Comparison of ENCODE assay signal across 1 cellular context in the genomic region with DNA sequence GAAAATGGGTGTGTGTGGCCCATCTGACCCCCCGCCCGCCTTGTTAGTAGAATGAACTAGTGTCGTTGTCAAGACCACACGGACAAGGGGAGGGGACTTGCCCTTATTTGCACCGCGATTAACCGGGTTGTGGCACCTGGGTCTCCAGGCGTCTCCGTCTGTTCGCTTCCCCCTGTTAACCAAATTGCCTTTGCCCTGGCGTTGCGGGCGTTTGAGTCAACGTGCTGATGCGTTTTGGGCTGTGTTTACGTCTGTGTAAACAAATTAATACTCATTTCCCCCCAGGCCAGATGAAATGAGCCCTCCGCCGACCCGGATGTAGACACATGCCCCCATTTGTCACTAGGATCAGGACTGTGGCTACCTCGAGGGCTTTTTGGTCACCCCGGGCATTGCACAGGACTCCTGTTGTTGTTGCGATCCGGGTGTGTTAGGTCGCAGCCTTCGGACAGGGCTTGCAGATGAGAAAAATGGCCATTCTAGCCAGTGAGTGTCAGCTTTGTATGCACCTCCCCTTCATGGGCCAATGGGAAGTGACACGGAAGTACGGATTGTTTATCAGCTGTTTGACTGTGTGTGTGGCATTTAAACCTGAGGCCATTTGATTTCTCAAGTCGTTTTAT.
A peak's percentile ranks its signal among the peaks of the same experiment; 100 is the strongest.
TF ChIP-seq lines count a peak whose summit lies in the region.

No MANE protein-coding gene starts in this region.

TF ChIP-seq in GM12878, 131 proteins besides CTCF, POLR2A, EP300 and RAD21 (continued from another document and continues in another):
- TF ChIP-seq, protein P1, sequence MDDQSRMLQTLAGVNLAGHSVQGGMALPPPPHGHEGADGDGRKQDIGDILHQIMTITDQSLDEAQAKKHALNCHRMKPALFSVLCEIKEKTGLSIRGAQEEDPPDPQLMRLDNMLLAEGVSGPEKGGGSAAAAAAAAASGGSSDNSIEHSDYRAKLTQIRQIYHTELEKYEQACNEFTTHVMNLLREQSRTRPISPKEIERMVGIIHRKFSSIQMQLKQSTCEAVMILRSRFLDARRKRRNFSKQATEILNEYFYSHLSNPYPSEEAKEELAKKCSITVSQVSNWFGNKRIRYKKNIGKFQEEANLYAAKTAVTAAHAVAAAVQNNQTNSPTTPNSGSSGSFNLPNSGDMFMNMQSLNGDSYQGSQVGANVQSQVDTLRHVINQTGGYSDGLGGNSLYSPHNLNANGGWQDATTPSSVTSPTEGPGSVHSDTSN (IDR thresholded peaks at IDR 0.05; ENCODE audit: insufficient replicate concordance, low read depth, low read length): peak; percentile 95
- TF ChIP-seq BHLHE40 (IDR thresholded peaks at IDR 0.05; ENCODE audit: borderline replicate concordance in 1 of 2, low read depth in 2 of 2, low read length in 1 of 2) (no peak), PAX5 (IDR thresholded peaks at IDR 0.05; ENCODE audit: borderline replicate concordance, low read depth, low read length) (no peak), TCF7 (IDR thresholded peaks at IDR 0.05; ENCODE audit: borderline replicate concordance) (no peak), KLF5 (IDR thresholded peaks at IDR 0.05; ENCODE audit: partially characterized antibody) (no peak), TBL1XR1 (IDR thresholded peaks at IDR 0.05; ENCODE audit: low read depth, low read length) (no peak), MYC (IDR thresholded peaks at IDR 0.05; ENCODE audit: insufficient read depth, insufficient read length, insufficient replicate concordance, low read length, severe bottlenecking) (no peak), BRCA1 (IDR thresholded peaks at IDR 0.05; ENCODE audit: low read depth, low read length) (no peak), STAT1 (conservative IDR thresholded peaks at IDR 0.05) (no peak), SRF (IDR thresholded peaks at IDR 0.05; ENCODE audit: low read depth in 2 of 2, low read length in 2 of 2) (peak; percentile 64 to 75; a peak in 3 of 4 replicates), ZNF217 (IDR thresholded peaks at IDR 0.05) (no peak), NRF1 (conservative IDR thresholded peaks at IDR 0.05; ENCODE audit: low read depth, low read length) (no peak), FOXK2 (IDR thresholded peaks at IDR 0.05) (peak; percentile 83), SIN3A (IDR thresholded peaks at IDR 0.05; ENCODE audit: low read depth, low read length) (peak; percentile 99), ZSCAN29 (IDR thresholded peaks at IDR 0.05) (0 out of 2 replicates have a peak, but pooled peaks have one; percentile 28), MYB (IDR thresholded peaks at IDR 0.05; ENCODE audit: borderline replicate concordance, low read depth, low read length) (no peak), NBN (IDR thresholded peaks at IDR 0.05) (0 out of 2 replicates have a peak, but pooled peaks have one; percentile 14), NR2F1 (conservative IDR thresholded peaks at IDR 0.05) (0 out of 2 replicates have a peak, but pooled peaks have one; percentile 3)
- TF ChIP-seq, protein P2, sequence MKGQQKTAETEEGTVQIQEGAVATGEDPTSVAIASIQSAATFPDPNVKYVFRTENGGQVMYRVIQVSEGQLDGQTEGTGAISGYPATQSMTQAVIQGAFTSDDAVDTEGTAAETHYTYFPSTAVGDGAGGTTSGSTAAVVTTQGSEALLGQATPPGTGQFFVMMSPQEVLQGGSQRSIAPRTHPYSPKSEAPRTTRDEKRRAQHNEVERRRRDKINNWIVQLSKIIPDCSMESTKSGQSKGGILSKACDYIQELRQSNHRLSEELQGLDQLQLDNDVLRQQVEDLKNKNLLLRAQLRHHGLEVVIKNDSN (IDR thresholded peaks at IDR 0.05; ENCODE audit: borderline replicate concordance, extremely low read length, insufficient read depth, low read depth, low read length): no peak
- TF ChIP-seq, protein P3, sequence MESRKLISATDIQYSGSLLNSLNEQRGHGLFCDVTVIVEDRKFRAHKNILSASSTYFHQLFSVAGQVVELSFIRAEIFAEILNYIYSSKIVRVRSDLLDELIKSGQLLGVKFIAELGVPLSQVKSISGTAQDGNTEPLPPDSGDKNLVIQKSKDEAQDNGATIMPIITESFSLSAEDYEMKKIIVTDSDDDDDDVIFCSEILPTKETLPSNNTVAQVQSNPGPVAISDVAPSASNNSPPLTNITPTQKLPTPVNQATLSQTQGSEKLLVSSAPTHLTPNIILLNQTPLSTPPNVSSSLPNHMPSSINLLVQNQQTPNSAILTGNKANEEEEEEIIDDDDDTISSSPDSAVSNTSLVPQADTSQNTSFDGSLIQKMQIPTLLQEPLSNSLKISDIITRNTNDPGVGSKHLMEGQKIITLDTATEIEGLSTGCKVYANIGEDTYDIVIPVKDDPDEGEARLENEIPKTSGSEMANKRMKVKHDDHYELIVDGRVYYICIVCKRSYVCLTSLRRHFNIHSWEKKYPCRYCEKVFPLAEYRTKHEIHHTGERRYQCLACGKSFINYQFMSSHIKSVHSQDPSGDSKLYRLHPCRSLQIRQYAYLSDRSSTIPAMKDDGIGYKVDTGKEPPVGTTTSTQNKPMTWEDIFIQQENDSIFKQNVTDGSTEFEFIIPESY (IDR thresholded peaks at IDR 0.05): no peak
- TF ChIP-seq, protein P4, sequence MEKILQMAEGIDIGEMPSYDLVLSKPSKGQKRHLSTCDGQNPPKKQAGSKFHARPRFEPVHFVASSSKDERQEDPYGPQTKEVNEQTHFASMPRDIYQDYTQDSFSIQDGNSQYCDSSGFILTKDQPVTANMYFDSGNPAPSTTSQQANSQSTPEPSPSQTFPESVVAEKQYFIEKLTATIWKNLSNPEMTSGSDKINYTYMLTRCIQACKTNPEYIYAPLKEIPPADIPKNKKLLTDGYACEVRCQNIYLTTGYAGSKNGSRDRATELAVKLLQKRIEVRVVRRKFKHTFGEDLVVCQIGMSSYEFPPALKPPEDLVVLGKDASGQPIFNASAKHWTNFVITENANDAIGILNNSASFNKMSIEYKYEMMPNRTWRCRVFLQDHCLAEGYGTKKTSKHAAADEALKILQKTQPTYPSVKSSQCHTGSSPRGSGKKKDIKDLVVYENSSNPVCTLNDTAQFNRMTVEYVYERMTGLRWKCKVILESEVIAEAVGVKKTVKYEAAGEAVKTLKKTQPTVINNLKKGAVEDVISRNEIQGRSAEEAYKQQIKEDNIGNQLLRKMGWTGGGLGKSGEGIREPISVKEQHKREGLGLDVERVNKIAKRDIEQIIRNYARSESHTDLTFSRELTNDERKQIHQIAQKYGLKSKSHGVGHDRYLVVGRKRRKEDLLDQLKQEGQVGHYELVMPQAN (conservative IDR thresholded peaks at IDR 0.05): peak; percentile 96
- TF ChIP-seq, protein P5, sequence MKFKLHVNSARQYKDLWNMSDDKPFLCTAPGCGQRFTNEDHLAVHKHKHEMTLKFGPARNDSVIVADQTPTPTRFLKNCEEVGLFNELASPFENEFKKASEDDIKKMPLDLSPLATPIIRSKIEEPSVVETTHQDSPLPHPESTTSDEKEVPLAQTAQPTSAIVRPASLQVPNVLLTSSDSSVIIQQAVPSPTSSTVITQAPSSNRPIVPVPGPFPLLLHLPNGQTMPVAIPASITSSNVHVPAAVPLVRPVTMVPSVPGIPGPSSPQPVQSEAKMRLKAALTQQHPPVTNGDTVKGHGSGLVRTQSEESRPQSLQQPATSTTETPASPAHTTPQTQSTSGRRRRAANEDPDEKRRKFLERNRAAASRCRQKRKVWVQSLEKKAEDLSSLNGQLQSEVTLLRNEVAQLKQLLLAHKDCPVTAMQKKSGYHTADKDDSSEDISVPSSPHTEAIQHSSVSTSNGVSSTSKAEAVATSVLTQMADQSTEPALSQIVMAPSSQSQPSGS (IDR thresholded peaks at IDR 0.05; ENCODE audit: low read length): no peak
- TF ChIP-seq, protein P6, sequence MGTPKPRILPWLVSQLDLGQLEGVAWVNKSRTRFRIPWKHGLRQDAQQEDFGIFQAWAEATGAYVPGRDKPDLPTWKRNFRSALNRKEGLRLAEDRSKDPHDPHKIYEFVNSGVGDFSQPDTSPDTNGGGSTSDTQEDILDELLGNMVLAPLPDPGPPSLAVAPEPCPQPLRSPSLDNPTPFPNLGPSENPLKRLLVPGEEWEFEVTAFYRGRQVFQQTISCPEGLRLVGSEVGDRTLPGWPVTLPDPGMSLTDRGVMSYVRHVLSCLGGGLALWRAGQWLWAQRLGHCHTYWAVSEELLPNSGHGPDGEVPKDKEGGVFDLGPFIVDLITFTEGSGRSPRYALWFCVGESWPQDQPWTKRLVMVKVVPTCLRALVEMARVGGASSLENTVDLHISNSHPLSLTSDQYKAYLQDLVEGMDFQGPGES (IDR thresholded peaks at IDR 0.05): no peak
- TF ChIP-seq, protein P7, sequence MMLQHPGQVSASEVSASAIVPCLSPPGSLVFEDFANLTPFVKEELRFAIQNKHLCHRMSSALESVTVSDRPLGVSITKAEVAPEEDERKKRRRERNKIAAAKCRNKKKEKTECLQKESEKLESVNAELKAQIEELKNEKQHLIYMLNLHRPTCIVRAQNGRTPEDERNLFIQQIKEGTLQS (IDR thresholded peaks at IDR 0.05; ENCODE audit: borderline replicate concordance, extremely low read depth, low read depth, low read length): no peak
- TF ChIP-seq, protein P8, sequence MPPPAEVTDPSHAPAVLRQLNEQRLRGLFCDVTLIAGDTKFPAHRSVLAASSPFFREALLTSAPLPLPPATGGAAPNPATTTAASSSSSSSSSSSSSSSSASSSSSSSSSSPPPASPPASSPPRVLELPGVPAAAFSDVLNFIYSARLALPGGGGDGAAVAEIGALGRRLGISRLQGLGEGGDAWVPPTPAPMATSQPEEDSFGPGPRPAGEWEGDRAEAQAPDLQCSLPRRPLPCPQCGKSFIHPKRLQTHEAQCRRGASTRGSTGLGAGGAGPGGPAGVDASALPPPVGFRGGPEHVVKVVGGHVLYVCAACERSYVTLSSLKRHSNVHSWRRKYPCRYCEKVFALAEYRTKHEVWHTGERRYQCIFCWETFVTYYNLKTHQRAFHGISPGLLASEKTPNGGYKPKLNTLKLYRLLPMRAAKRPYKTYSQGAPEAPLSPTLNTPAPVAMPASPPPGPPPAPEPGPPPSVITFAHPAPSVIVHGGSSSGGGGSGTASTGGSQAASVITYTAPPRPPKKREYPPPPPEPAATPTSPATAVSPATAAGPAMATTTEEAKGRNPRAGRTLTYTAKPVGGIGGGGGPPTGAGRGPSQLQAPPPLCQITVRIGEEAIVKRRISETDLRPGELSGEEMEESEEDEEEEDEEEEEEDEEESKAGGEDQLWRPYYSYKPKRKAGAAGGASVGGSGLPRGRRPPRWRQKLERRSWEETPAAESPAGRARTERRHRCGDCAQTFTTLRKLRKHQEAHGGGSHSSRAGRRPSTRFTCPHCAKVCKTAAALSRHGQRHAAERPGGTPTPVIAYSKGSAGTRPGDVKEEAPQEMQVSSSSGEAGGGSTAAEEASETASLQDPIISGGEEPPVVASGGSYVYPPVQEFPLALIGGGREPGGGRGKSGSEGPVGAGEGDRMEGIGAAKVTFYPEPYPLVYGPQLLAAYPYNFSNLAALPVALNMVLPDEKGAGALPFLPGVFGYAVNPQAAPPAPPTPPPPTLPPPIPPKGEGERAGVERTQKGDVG (CRISPR knock-in tag; IDR thresholded peaks at IDR 0.05): no peak
- TF ChIP-seq, protein P9, sequence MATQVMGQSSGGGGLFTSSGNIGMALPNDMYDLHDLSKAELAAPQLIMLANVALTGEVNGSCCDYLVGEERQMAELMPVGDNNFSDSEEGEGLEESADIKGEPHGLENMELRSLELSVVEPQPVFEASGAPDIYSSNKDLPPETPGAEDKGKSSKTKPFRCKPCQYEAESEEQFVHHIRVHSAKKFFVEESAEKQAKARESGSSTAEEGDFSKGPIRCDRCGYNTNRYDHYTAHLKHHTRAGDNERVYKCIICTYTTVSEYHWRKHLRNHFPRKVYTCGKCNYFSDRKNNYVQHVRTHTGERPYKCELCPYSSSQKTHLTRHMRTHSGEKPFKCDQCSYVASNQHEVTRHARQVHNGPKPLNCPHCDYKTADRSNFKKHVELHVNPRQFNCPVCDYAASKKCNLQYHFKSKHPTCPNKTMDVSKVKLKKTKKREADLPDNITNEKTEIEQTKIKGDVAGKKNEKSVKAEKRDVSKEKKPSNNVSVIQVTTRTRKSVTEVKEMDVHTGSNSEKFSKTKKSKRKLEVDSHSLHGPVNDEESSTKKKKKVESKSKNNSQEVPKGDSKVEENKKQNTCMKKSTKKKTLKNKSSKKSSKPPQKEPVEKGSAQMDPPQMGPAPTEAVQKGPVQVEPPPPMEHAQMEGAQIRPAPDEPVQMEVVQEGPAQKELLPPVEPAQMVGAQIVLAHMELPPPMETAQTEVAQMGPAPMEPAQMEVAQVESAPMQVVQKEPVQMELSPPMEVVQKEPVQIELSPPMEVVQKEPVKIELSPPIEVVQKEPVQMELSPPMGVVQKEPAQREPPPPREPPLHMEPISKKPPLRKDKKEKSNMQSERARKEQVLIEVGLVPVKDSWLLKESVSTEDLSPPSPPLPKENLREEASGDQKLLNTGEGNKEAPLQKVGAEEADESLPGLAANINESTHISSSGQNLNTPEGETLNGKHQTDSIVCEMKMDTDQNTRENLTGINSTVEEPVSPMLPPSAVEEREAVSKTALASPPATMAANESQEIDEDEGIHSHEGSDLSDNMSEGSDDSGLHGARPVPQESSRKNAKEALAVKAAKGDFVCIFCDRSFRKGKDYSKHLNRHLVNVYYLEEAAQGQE (IDR thresholded peaks at IDR 0.05; ENCODE audit: low read depth, low read length): no peak
- TF ChIP-seq, protein P10, sequence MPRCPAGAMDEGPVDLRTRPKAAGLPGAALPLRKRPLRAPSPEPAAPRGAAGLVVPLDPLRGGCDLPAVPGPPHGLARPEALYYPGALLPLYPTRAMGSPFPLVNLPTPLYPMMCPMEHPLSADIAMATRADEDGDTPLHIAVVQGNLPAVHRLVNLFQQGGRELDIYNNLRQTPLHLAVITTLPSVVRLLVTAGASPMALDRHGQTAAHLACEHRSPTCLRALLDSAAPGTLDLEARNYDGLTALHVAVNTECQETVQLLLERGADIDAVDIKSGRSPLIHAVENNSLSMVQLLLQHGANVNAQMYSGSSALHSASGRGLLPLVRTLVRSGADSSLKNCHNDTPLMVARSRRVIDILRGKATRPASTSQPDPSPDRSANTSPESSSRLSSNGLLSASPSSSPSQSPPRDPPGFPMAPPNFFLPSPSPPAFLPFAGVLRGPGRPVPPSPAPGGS (IDR thresholded peaks at IDR 0.05; ENCODE audit: borderline replicate concordance, insufficient read depth, low read depth, low read length, poor library complexity, severe bottlenecking): no peak
- TF ChIP-seq, protein P11, sequence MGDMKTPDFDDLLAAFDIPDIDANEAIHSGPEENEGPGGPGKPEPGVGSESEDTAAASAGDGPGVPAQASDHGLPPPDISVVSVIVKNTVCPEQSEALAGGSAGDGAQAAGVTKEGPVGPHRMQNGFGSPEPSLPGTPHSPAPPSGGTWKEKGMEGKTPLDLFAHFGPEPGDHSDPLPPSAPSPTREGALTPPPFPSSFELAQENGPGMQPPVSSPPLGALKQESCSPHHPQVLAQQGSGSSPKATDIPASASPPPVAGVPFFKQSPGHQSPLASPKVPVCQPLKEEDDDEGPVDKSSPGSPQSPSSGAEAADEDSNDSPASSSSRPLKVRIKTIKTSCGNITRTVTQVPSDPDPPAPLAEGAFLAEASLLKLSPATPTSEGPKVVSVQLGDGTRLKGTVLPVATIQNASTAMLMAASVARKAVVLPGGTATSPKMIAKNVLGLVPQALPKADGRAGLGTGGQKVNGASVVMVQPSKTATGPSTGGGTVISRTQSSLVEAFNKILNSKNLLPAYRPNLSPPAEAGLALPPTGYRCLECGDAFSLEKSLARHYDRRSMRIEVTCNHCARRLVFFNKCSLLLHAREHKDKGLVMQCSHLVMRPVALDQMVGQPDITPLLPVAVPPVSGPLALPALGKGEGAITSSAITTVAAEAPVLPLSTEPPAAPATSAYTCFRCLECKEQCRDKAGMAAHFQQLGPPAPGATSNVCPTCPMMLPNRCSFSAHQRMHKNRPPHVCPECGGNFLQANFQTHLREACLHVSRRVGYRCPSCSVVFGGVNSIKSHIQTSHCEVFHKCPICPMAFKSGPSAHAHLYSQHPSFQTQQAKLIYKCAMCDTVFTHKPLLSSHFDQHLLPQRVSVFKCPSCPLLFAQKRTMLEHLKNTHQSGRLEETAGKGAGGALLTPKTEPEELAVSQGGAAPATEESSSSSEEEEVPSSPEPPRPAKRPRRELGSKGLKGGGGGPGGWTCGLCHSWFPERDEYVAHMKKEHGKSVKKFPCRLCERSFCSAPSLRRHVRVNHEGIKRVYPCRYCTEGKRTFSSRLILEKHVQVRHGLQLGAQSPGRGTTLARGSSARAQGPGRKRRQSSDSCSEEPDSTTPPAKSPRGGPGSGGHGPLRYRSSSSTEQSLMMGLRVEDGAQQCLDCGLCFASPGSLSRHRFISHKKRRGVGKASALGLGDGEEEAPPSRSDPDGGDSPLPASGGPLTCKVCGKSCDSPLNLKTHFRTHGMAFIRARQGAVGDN (IDR thresholded peaks at IDR 0.05): peak; percentile 34; the same call in 1 of the 2 replicates
